Comparison of ENCODE assay signal across 1 cellular context in genomic region chr19:36213793-36214387, GRCh38.
TF ChIP-seq lines count a peak whose summit lies in the region.

No MANE protein-coding gene starts in this region.

TF ChIP-seq in K562, 482 proteins besides CTCF, POLR2A, EP300 and RAD21 (continued from another document):
- TF ChIP-seq ZBTB33 (CRISPR knock-in tag; IDR thresholded peaks at IDR 0.05) (no peak), HDGF (IDR thresholded peaks at IDR 0.05) (peak; percentile 98), EGR1 (conservative IDR thresholded peaks at IDR 0.05) (peak; percentile 54; the same call in 1 of the 2 replicates), ZNF12 (CRISPR knock-in tag; IDR thresholded peaks at IDR 0.05) (no peak), MCM3 (IDR thresholded peaks at IDR 0.05) (no peak), RNF219 (CRISPR knock-in tag; IDR thresholded peaks at IDR 0.05) (no peak), SNAPC5 (CRISPR knock-in tag; IDR thresholded peaks at IDR 0.05) (no peak), FOXK2 (conservative IDR thresholded peaks at IDR 0.05 in 1 of 2, IDR thresholded peaks at IDR 0.05 in 1 of 2; ENCODE audit: low read depth in 2 of 2) (peak in 1 of 2 experiments; percentile 58; a peak in 3 of 4 replicates), SMARCA5 (IDR thresholded peaks at IDR 0.05) (peak; percentile 84; the same call in 1 of the 2 replicates), KDM1A (IDR thresholded peaks at IDR 0.05) (0 out of 4 replicates have a peak, but pooled peaks of 1 of the 2 experiments have one; percentile 7), ZNF699 (CRISPR knock-in tag; IDR thresholded peaks at IDR 0.05; ENCODE audit: insufficient replicate concordance) (no peak), BHLHE40 (IDR thresholded peaks at IDR 0.05; ENCODE audit: low read length) (no peak), FUS (optimal IDR thresholded peaks at IDR 0.05; ENCODE audit: low read depth, low read length) (no peak), ZNF197 (CRISPR knock-in tag; IDR thresholded peaks at IDR 0.05; ENCODE audit: low read depth) (0 out of 2 replicates have a peak, but pooled peaks have one; percentile 17), ARID1B (IDR thresholded peaks at IDR 0.05) (0 out of 2 replicates have a peak, but pooled peaks have one; percentile 6), STAT5A (IDR thresholded peaks at IDR 0.05; ENCODE audit: borderline replicate concordance, low read length) (0 out of 2 replicates have a peak, but pooled peaks have one; percentile 5), ZBTB34 (CRISPR knock-in tag; IDR thresholded peaks at IDR 0.05) (no peak), KAT7 (CRISPR knock-in tag; IDR thresholded peaks at IDR 0.05; ENCODE audit: borderline replicate concordance) (no peak), ZNF217 (CRISPR knock-in tag; IDR thresholded peaks at IDR 0.05) (no peak), NKRF (IDR thresholded peaks at IDR 0.05; ENCODE audit: borderline replicate concordance) (peak; percentile 55; the same call in 1 of the 2 replicates), MYC (IDR thresholded peaks at IDR 0.05; ENCODE audit: low read depth, low read length) (no peak), MYC (CRISPR knock-in tag; IDR thresholded peaks at IDR 0.05; ENCODE audit: borderline replicate concordance, low read depth) (no peak), NFIC (IDR thresholded peaks at IDR 0.05) (no peak), RBM25 (IDR thresholded peaks at IDR 0.05; ENCODE audit: low read depth, low read length, severe bottlenecking) (no peak), TEAD4 (IDR thresholded peaks at IDR 0.05; ENCODE audit: low read length) (no peak), TEAD4 (CRISPR knock-in tag; IDR thresholded peaks at IDR 0.05; ENCODE audit: borderline replicate concordance) (no peak), ARID2 (IDR thresholded peaks at IDR 0.05) (0 out of 2 replicates have a peak, but pooled peaks have one; percentile 10), MYBL2 (IDR thresholded peaks at IDR 0.05; ENCODE audit: low read depth) (peak; percentile 40; the same call in 1 of the 2 replicates), MYBL2 (CRISPR knock-in tag; IDR thresholded peaks at IDR 0.05; ENCODE audit: borderline replicate concordance) (no peak), ZKSCAN1 (IDR thresholded peaks at IDR 0.05; ENCODE audit: low read depth, low read length) (no peak), BCOR (IDR thresholded peaks at IDR 0.05) (peak; percentile 39), SRSF7 (optimal IDR thresholded peaks at IDR 0.05; ENCODE audit: low read depth, low read length) (no peak), NR2C1 (IDR thresholded peaks at IDR 0.05) (0 out of 2 replicates have a peak, but pooled peaks have one; percentile 14), NR2C1 (tag; IDR thresholded peaks at IDR 0.05) (no peak), FOXJ2 (tag; IDR thresholded peaks at IDR 0.05) (no peak), PHF20 (IDR thresholded peaks at IDR 0.05; ENCODE audit: partially characterized antibody) (peak; percentile 49), EHMT2 (IDR thresholded peaks at IDR 0.05) (peak; percentile 58; the same call in 1 of the 2 replicates), ZNF316 (IDR thresholded peaks at IDR 0.05) (0 out of 2 replicates have a peak, but pooled peaks have one; percentile 31), MYNN (IDR thresholded peaks at IDR 0.05) (no peak), MYNN (CRISPR knock-in tag; IDR thresholded peaks at IDR 0.05) (no peak), GATAD2A (IDR thresholded peaks at IDR 0.05) (no peak), RBFOX2 (IDR thresholded peaks at IDR 0.05; ENCODE audit: low read depth, low read length) (no peak), FOXA1 (IDR thresholded peaks at IDR 0.05; ENCODE audit: borderline replicate concordance) (no peak), LARP7 (IDR thresholded peaks at IDR 0.05) (peak; percentile 77), HDAC1 (IDR thresholded peaks at IDR 0.05) (peak in 1 of 2 experiments; percentile 72; a peak in 2 of 4 replicates), TFAM (CRISPR knock-in tag; conservative IDR thresholded peaks at IDR 0.05) (no peak), CREB3 (tag; conservative IDR thresholded peaks at IDR 0.05; ENCODE audit: low read depth) (no peak), STAG1 (CRISPR knock-in tag; IDR thresholded peaks at IDR 0.05; ENCODE audit: borderline replicate concordance) (0 out of 2 replicates have a peak, but pooled peaks have one; percentile 25), TARDBP (IDR thresholded peaks at IDR 0.05) (peak; percentile 49; the same call in 1 of the 2 replicates), MTA3 (IDR thresholded peaks at IDR 0.05; ENCODE audit: borderline replicate concordance) (no peak), SMARCB1 (IDR thresholded peaks at IDR 0.05; ENCODE audit: insufficient read length, low read depth) (no peak), ZNF76 (CRISPR knock-in tag; IDR thresholded peaks at IDR 0.05; ENCODE audit: borderline replicate concordance) (no peak)
- TF ChIP-seq, protein P1, sequence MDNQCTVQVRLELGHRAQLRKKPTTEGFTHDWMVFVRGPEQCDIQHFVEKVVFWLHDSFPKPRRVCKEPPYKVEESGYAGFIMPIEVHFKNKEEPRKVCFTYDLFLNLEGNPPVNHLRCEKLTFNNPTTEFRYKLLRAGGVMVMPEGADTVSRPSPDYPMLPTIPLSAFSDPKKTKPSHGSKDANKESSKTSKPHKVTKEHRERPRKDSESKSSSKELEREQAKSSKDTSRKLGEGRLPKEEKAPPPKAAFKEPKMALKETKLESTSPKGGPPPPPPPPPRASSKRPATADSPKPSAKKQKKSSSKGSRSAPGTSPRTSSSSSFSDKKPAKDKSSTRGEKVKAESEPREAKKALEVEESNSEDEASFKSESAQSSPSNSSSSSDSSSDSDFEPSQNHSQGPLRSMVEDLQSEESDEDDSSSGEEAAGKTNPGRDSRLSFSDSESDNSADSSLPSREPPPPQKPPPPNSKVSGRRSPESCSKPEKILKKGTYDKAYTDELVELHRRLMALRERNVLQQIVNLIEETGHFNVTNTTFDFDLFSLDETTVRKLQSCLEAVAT (IDR thresholded peaks at IDR 0.05): peak; percentile 75 to 83; a peak in 2 of 4 replicates
- TF ChIP-seq, protein P2, sequence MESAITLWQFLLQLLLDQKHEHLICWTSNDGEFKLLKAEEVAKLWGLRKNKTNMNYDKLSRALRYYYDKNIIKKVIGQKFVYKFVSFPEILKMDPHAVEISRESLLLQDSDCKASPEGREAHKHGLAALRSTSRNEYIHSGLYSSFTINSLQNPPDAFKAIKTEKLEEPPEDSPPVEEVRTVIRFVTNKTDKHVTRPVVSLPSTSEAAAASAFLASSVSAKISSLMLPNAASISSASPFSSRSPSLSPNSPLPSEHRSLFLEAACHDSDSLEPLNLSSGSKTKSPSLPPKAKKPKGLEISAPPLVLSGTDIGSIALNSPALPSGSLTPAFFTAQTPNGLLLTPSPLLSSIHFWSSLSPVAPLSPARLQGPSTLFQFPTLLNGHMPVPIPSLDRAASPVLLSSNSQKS (CRISPR knock-in tag; IDR thresholded peaks at IDR 0.05): no peak
- TF ChIP-seq, protein P3, sequence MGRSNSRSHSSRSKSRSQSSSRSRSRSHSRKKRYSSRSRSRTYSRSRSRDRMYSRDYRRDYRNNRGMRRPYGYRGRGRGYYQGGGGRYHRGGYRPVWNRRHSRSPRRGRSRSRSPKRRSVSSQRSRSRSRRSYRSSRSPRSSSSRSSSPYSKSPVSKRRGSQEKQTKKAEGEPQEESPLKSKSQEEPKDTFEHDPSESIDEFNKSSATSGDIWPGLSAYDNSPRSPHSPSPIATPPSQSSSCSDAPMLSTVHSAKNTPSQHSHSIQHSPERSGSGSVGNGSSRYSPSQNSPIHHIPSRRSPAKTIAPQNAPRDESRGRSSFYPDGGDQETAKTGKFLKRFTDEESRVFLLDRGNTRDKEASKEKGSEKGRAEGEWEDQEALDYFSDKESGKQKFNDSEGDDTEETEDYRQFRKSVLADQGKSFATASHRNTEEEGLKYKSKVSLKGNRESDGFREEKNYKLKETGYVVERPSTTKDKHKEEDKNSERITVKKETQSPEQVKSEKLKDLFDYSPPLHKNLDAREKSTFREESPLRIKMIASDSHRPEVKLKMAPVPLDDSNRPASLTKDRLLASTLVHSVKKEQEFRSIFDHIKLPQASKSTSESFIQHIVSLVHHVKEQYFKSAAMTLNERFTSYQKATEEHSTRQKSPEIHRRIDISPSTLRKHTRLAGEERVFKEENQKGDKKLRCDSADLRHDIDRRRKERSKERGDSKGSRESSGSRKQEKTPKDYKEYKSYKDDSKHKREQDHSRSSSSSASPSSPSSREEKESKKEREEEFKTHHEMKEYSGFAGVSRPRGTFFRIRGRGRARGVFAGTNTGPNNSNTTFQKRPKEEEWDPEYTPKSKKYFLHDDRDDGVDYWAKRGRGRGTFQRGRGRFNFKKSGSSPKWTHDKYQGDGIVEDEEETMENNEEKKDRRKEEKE (IDR thresholded peaks at IDR 0.05; ENCODE audit: borderline replicate concordance in 1 of 2, control insufficient read depth in 1 of 2, low read depth in 2 of 2, low read length in 1 of 2): peak in 1 of 2 experiments; percentile 44; a peak in 1 of 4 replicates
- TF ChIP-seq, protein P4, sequence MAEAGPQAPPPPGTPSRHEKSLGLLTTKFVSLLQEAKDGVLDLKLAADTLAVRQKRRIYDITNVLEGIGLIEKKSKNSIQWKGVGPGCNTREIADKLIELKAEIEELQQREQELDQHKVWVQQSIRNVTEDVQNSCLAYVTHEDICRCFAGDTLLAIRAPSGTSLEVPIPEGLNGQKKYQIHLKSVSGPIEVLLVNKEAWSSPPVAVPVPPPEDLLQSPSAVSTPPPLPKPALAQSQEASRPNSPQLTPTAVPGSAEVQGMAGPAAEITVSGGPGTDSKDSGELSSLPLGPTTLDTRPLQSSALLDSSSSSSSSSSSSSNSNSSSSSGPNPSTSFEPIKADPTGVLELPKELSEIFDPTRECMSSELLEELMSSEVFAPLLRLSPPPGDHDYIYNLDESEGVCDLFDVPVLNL (CRISPR knock-in tag; IDR thresholded peaks at IDR 0.05; ENCODE audit: low read depth): no peak
